Comparison of ENCODE assay signal across 1 cellular context in the genomic region with DNA sequence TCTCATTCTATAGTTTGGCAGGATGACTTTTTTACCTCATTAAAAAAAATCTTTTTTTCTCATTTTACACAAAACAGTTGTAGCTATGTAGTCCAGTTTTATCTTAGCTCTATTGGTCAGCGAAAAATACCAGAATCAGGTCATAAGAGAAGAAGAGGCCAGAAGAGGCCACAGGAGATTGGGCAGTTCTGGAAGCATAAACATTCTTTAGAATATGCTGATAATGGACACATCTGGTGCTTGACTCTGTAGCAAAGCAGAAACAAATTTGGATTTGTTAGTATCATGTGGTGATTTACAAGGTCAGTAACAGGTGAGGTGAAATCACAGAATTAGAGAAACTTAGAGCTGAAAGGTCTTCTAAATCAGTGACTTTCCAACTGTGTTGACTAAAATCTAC.
TF ChIP-seq lines count a peak whose summit lies in the region.

No MANE protein-coding gene starts in this region.

TF ChIP-seq in endothelial cell of umbilical vein, 7 proteins besides CTCF, POLR2A, EP300 and RAD21 (continued from another document):
- no peak for TF ChIP-seq POLR2AphosphoS5 (IDR thresholded peaks at IDR 0.05; ENCODE audit: insufficient read depth, low read depth, low read length)
- no peak for TF ChIP-seq GATA2 (IDR thresholded peaks at IDR 0.05; ENCODE audit: insufficient read depth, insufficient read length, low read depth, low read length)
- TF ChIP-seq EZH2 (IDR thresholded peaks at IDR 0.05; ENCODE audit: borderline replicate concordance, low read depth, low read length, severe bottlenecking) = no peak
- TF ChIP-seq, protein P1, sequence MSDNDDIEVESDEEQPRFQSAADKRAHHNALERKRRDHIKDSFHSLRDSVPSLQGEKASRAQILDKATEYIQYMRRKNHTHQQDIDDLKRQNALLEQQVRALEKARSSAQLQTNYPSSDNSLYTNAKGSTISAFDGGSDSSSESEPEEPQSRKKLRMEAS (IDR thresholded peaks at IDR 0.05; ENCODE audit: insufficient read depth, insufficient read length) = no peak
- no peak for TF ChIP-seq MYC (IDR thresholded peaks at IDR 0.05; ENCODE audit: low read depth, low read length)
- no peak for TF ChIP-seq FOS (IDR thresholded peaks at IDR 0.05; ENCODE audit: borderline replicate concordance, insufficient read depth, low read length)
